Comparison of ENCODE assay signal across 8 cellular contexts in the genomic region with DNA sequence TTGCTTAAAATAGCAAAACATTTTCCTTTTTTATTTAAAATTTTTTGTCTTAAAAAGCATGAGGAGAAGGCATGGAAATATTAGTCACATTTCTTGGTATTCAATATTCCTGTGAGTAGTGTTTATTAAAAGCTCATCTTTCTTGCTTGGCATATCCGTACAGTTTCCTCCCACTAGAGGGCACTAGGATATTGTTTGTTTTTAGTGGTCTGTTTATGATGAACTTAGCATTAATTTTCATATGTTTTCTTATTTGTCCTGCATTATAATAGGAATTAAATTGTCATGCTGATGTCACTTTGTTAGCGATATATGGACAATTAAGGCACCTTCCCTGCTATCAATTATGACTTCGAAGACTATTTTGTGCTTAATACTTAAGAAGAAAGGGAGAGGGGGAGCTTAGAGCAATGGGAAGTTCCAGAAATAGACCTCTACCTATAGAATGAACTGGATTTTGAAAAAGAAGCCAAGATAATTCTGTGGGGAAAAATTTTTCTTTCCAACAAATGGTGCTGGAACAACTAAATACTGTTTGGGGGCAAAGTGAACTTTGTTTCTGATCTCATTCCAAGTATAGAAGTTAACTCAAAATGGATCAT.
DNase-seq lines count a peak whose midpoint lies in the region; ATAC-seq and TF ChIP-seq lines count a peak whose summit lies in the region.

No MANE protein-coding gene starts in this region.

- TF ChIP-seq CTCF in NB4 (IDR thresholded peaks at IDR 0.05; ENCODE audit: low read depth, low read length), result peak; percentile 75
- peak; percentile 90 for TF ChIP-seq CTCF in VCaP (conservative IDR thresholded peaks at IDR 0.05)

- peaks cover 28% of the 10 kb centered on the region for H3K4me1 Mint-ChIP-seq in activated naive CD8-positive, alpha-beta T cell treated with anti-CD3 and anti-CD28 coated beads for 36 hours

- H3K27ac Mint-ChIP-seq in activated naive CD8-positive, alpha-beta T cell treated with anti-CD3 and anti-CD28 coated beads for 36 hours, result no peak overlapping the region

- no peak overlapping the region for H3K4me3 ChIP-seq in NB4 (ENCODE audit: low read depth, low read length)

- ATAC-seq in sciatic nerve, result peak; percentile 57

- no peaks in the 10 kb centered on the region for H3K27me3 Mint-ChIP-seq in activated naive CD8-positive, alpha-beta T cell treated with anti-CD3 and anti-CD28 coated beads for 36 hours

- intact Hi-C loops in sciatic nerve (cut with DNase I), result no loop called here

- peaks cover 3% of the 10 kb centered on the region for H3K36me3 Mint-ChIP-seq in activated naive CD8-positive, alpha-beta T cell treated with anti-CD3 and anti-CD28 coated beads for 36 hours

- H3K9me3 Mint-ChIP-seq in activated naive CD8-positive, alpha-beta T cell treated with anti-CD3 and anti-CD28 coated beads for 36 hours, result no peaks in the 10 kb centered on the region

- no peak overlapping the region for H3K27ac ChIP-seq in VCaP

- TF ChIP-seq POLR2A in NB4 (IDR thresholded peaks at IDR 0.05; ENCODE audit: extremely low read depth, insufficient read length), result no peak

- peak; percentile 21 for DNase-seq in stimulated activated CD4-positive, alpha-beta T cell treated with anti-CD3 and anti-CD28 coated beads, Interleukin-4, amount 100 ng/mL, for 24 hours
- no peak for DNase-seq in stimulated activated CD4-positive, alpha-beta T cell treated with anti-CD3 and anti-CD28 coated beads, Interleukin-4, amount 100 ng/mL, for 1 hour
- DNase-seq in NB4 (ENCODE audit: low read depth) (peak; percentile 70), germinal center (ENCODE audit: low spot score) (peak; percentile 35), sciatic nerve (ENCODE audit: low spot score) (no peak)
- no peak for DNase-seq in activated naive CD8-positive, alpha-beta T cell treated with anti-CD3 and anti-CD28 coated beads for 36 hours
- DNase-seq in stimulated activated CD4-positive, alpha-beta T cell treated with anti-CD3 and anti-CD28 coated beads, Interleukin-12 subunit alpha, Interleukin-12 subunit beta, amount 100 ng/mL, for 4 hours, result no peak

- H3K4me3 Mint-ChIP-seq in activated naive CD8-positive, alpha-beta T cell treated with anti-CD3 and anti-CD28 coated beads for 36 hours, result no peak overlapping the region

Comparison
In these comparisons a context has a peak if more than half of its experiments do, and no peak if none do; other contexts are left out.
1. DNase-seq: peak in stimulated activated CD4-positive, alpha-beta T cell treated with anti-CD3 and anti-CD28 coated beads, Interleukin-4, amount 100 ng/mL, for 24 hours (single experiment), NB4 (single experiment) and germinal center (single experiment); none in stimulated activated CD4-positive, alpha-beta T cell treated with anti-CD3 and anti-CD28 coated beads, Interleukin-4, amount 100 ng/mL, for 1 hour (single experiment), sciatic nerve (single experiment), activated naive CD8-positive, alpha-beta T cell treated with anti-CD3 and anti-CD28 coated beads for 36 hours (single experiment) and stimulated activated CD4-positive, alpha-beta T cell treated with anti-CD3 and anti-CD28 coated beads, Interleukin-12 subunit alpha, Interleukin-12 subunit beta, amount 100 ng/mL, for 4 hours (single experiment).